In the genomic region with DNA sequence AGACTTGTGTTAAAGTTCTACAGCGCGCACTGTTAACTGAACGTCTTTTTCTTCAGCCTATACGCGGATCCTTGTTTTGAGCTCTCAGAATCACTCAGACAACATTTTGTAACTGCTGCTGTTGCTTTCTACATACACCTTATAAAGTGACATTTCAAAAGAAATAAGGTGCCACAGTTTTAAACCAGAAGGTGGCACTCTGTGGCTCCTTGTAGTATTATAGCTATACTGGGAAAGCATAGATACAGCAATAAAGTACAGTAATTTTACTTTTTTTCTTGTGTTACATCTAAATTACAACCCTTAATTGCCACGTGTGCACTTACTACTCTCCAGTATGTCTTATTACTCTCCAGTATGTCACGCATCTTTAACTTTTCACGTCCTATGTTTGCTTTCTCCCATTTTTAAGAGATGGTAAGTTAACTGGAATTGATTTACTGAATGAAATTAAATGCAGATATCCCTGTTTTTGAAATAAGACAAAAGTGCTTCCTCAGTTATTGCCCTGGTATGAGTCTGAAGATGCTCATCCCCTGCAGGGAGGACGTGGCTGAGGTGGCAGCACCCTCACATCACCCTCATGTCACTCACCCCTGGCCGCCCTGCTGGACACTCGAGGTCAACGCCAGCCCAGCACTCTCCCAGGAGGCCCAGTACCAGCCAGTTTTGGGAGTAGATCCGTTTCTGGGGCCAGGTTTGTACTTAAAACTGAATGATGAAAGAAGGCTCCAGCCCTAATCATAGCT, we compare ENCODE assay signal across 10 cellular contexts. TPM values are rescaled to one million over a fixed set of nuclear protein-coding genes. Genes with fewer than 3 reads are reported as not detected.
DNase-seq lines count a peak whose midpoint lies in the region; ATAC-seq, FAIRE-seq and TF ChIP-seq lines count a peak whose summit lies in the region.
"Had no signal": no experiment of that assay in that cellular context is flagged by ENCODE, and none has a peak within 500 bp of the region (broad histone marks: within the 10 kb centered on the region; RNA-seq: fewer than 3 reads in every experiment).

No MANE protein-coding gene starts in this region.

- 81% methylated on average over 13 of the region's 13 CpGs for WGBS in K562 (ENCODE audit: insufficient coverage, low coverage, missing lambda C conversion rate)

- no peak for TF ChIP-seq POLR2A in K562 (conservative IDR thresholded peaks at IDR 0.05)

- no peaks in the 10 kb centered on the region for H3K9me3 ChIP-seq in DOHH2 (ENCODE audit: control insufficient read depth, insufficient read depth, low read length)
- no peaks in the 10 kb centered on the region for H3K9me3 ChIP-seq in K562 (replicated peaks; ENCODE audit: control insufficient read depth, insufficient read depth, low read depth, low read length)
- no peaks in the 10 kb centered on the region for H3K9me3 ChIP-seq in neural cell (ENCODE audit: low read length)

- TF ChIP-seq CTCF in DOHH2 (IDR thresholded peaks at IDR 0.05; ENCODE audit: low read depth, low read length, poor library complexity, severe bottlenecking), result peak; percentile 32
- TF ChIP-seq CTCF in LNCAP (IDR thresholded peaks at IDR 0.05), result peak; percentile 31; the same call in 1 of the 2 replicates
- TF ChIP-seq CTCF in K562 (IDR thresholded peaks at IDR 0.05 in 2 of 3, conservative IDR thresholded peaks at IDR 0.05 in 1 of 3; ENCODE audit: insufficient read depth in 2 of 3, low read depth in 1 of 3, low read length in 3 of 3), result peak; percentile 42 to 73 (median 65)
- peak; percentile 64 for TF ChIP-seq CTCF in neural cell (IDR thresholded peaks at IDR 0.05; ENCODE audit: poor library complexity, severe bottlenecking)

- TF ChIP-seq EP300 in K562 (IDR thresholded peaks at IDR 0.05; ENCODE audit: low read length) (no peak), neural cell (conservative IDR thresholded peaks at IDR 0.05; ENCODE audit: poor library complexity, severe bottlenecking) (no peak)

- FAIRE-seq in K562 (lab: Jason Lieb, UNC), result no peak

- 0 out of 2 replicates have a peak, but pooled peaks cover 4% of the 10 kb centered on the region for H3F3A ChIP-seq in DOHH2 (ENCODE audit: control insufficient read depth, insufficient read depth)
- no peaks in the 10 kb centered on the region for H3F3A ChIP-seq in neural cell (ENCODE audit: insufficient read depth, low read length, poor library complexity, severe bottlenecking)

- H3K4me3 ChIP-seq in DOHH2 (ENCODE audit: low read length) (no peak overlapping the region), K562 (no peak overlapping the region), neural cell (ENCODE audit: low read length) (no peak overlapping the region)

- no peaks in the 10 kb centered on the region for H3K9me2 ChIP-seq in DOHH2 (replicated peaks; ENCODE audit: control insufficient read depth, low read length)
- H3K9me2 ChIP-seq in neural cell (ENCODE audit: insufficient read depth, low read length), result no peaks in the 10 kb centered on the region

- H3K9me1 ChIP-seq in K562 (ENCODE audit: control insufficient read depth, insufficient read depth, low read length), result no peaks in the 10 kb centered on the region

- H3K36me3 ChIP-seq in DOHH2 (ENCODE audit: control insufficient read depth, low read length) (peaks cover 60% of the 10 kb centered on the region), K562 (ENCODE audit: control insufficient read depth, insufficient read depth, low read length) (peaks cover 56% of the 10 kb centered on the region), neural cell (ENCODE audit: insufficient read depth, low read length) (peaks cover 12% of the 10 kb centered on the region)

- no peaks in the 10 kb centered on the region for H3K27me3 ChIP-seq in DOHH2 (ENCODE audit: control insufficient read depth, low read length)
- H3K27me3 ChIP-seq in K562 (ENCODE audit: control insufficient read depth in 2 of 2, insufficient read depth in 2 of 2, low read length in 2 of 2), result no peaks in the 10 kb centered on the region
- no peaks in the 10 kb centered on the region for H3K27me3 ChIP-seq in neural cell (ENCODE audit: insufficient read depth, low read depth, low read length)

- TF ChIP-seq RAD21 in K562 (CRISPR knock-in tag; conservative IDR thresholded peaks at IDR 0.05 in 1 of 2, IDR thresholded peaks at IDR 0.05 in 1 of 2), result peak in 1 of 2 experiments; percentile 40; a peak in 2 of 4 replicates
- TF ChIP-seq RAD21 in neural cell (conservative IDR thresholded peaks at IDR 0.05), result peak; percentile 62

- peak; percentile 89 for ATAC-seq in K562
- no peak for ATAC-seq in HG03565 (IDR thresholded peaks at IDR 0.05; ENCODE audit: unreplicated experiment)
- no peak for ATAC-seq in HG02571 (IDR thresholded peaks at IDR 0.05; ENCODE audit: unreplicated experiment)
- ATAC-seq: effector memory CD8-positive, alpha-beta T cell had no signal

- H3K4me1 ChIP-seq in DOHH2 (ENCODE audit: control insufficient read depth, low read length) (no peaks in the 10 kb centered on the region), K562 (replicated peaks in 1 of 2; ENCODE audit: control insufficient read depth in 2 of 2, insufficient read depth in 2 of 2, low read length in 2 of 2) (no peaks in the 10 kb centered on the region)

- CTCF ChIA-PET in K562 (lab: Yijun Ruan, JAX; ENCODE audit: low intra/inter-chr PET ratio), result interaction anchor here (0.8 to 1.2 kb wide), 3 partner anchors 192 to 481 kb away, joined by 3 to 4 read pairs (median 4); no protein-coding TSS in a partner anchor

- intact Hi-C loops in K562 (cut with micrococcal nuclease), result no loop called here

- H3K27ac ChIP-seq in DOHH2 (ENCODE audit: low read depth, low read length), result no peak overlapping the region
- no peak overlapping the region for H3K27ac ChIP-seq in K562 (ENCODE audit: extremely low read depth, low read depth, low read length)
- no peak overlapping the region for H3K27ac ChIP-seq in neural cell (ENCODE audit: low read length)

- H3K79me2 ChIP-seq in DOHH2 (ENCODE audit: control insufficient read depth, low read length), result no peaks in the 10 kb centered on the region
- no peaks in the 10 kb centered on the region for H3K79me2 ChIP-seq in K562 (ENCODE audit: control insufficient read depth, insufficient read depth, low read length)
- H3K79me2 ChIP-seq in neural cell (replicated peaks; ENCODE audit: insufficient read depth, low read length), result no peaks in the 10 kb centered on the region

- H4K20me1 ChIP-seq in DOHH2 (ENCODE audit: control insufficient read depth, insufficient read depth, low read depth, low read length), result no peaks in the 10 kb centered on the region
- H4K20me1 ChIP-seq in K562 (replicated peaks; ENCODE audit: control insufficient read depth, insufficient read depth, low read length), result no peaks in the 10 kb centered on the region
- no peaks in the 10 kb centered on the region for H4K20me1 ChIP-seq in neural cell (ENCODE audit: insufficient read depth)

- H3K4me2 ChIP-seq in DOHH2 (ENCODE audit: low read length) (no peak overlapping the region), K562 (ENCODE audit: insufficient read depth, low read length) (no peak overlapping the region), neural cell (ENCODE audit: low read length) (no peak overlapping the region)

- H2AFZ ChIP-seq in K562 (ENCODE audit: low read depth, low read length) (no peak overlapping the region), neural cell (ENCODE audit: low read depth, low read length) (no peak overlapping the region)

- BruUV-seq in K562 (replicated peaks; lab: Mats Ljungman, UMichigan), result TSS peak; percentile 34

- in situ Hi-C loops in K562 (cut with MboI), result loop anchor here (25.0 kb wide), 1 partner anchor 1145 kb away; a partner anchor contains a TSS

- peak; percentile 42 to 52 (median 48) for DNase-seq in K562 (ENCODE audit: extremely low read depth in 1 of 4, low spot score in 3 of 4)
- DNase-seq in NCI-H2196 (lab: John Stamatoyannopoulos, UW; ENCODE audit: unreplicated experiment), result no peak
- DNase-seq in retina, result no peak
- DNase-seq: effector memory CD8-positive, alpha-beta T cell; NCI-H69 had no signal

- no peak overlapping the region for H3K9ac ChIP-seq in K562 (ENCODE audit: insufficient read depth in 1 of 2, low read depth in 2 of 2, low read length in 2 of 2)
- H3K9ac ChIP-seq in neural cell (ENCODE audit: low read length), result no peak overlapping the region

- POLR2A ChIA-PET in K562 (lab: Yijun Ruan, JAX), result interaction anchor here (1.3 to 1.7 kb wide), 2 partner anchors 10 to 11 kb away, joined by 3 to 8 read pairs; no protein-coding TSS in a partner anchor

TF ChIP-seq in K562, 482 proteins besides CTCF, POLR2A, EP300 and RAD21 (continues in another document):
- peak; percentile 32 for TF ChIP-seq HMGN3 (IDR thresholded peaks at IDR 0.05; ENCODE audit: borderline replicate concordance, extremely low read depth, insufficient read length, low read depth, low read length)
- no peak for TF ChIP-seq PCBP1 (IDR thresholded peaks at IDR 0.05; ENCODE audit: low read depth, low read length, poor library complexity, severe bottlenecking)
- no peak for TF ChIP-seq FOXA3 (CRISPR knock-in tag; conservative IDR thresholded peaks at IDR 0.05 in 1 of 2, IDR thresholded peaks at IDR 0.05 in 1 of 2)

TF ChIP-seq in neural cell, 6 proteins besides CTCF, POLR2A, EP300 and RAD21:
- TF ChIP-seq SMC3 (conservative IDR thresholded peaks at IDR 0.05; ENCODE audit: poor library complexity), result peak; percentile 66
- TF ChIP-seq POLR2AphosphoS5 (IDR thresholded peaks at IDR 0.05), result no peak

RNA-seq across cellular contexts. Expression of a gene that starts 37.8 kb away (rescaled TPM):
- 76.1 and 136 TPM in 2 replicates for total RNA-seq in K562 (2011; cell fraction: chromatin; rRNA removed; ENCODE audit: low replicate concordance)
- 56.1 and 58.7 TPM in 2 replicates for total RNA-seq in K562 (2011; cell fraction: nucleolus; rRNA removed)
- 70.5 and 94.6 TPM in 2 replicates for total RNA-seq in K562 (2011; cell fraction: nucleoplasm; rRNA removed)
- total RNA-seq in K562 (2014; rRNA removed) (59.6 and 61.8 TPM in 2 replicates), K562 (2014; rRNA removed; fragmentation: Illumina TruSeq; extraction: Trizol) (46.1 and 55.9 TPM in 2 replicates), K562 (2015; rRNA removed; fragmentation: Illumina TruSeq; extraction: Trizol) (52.3 and 54.1 TPM in 2 replicates), K562 (2021) (96.9 and 98.9 TPM in 2 replicates)
- polyA plus RNA-seq in K562 (2011; rRNA removed) (180 and 239 TPM in 2 replicates), K562 (2014; fragmentation: Illumina TruSeq; extraction: Trizol) (146 and 153 TPM in 2 replicates), K562 (2014; fragmentation: Nextera tagmentation; extraction: Ambion mirVana) (10 to 100 TPM; 27.4 to 29.9 TPM), K562 (2014; rRNA removed) (93.4 and 101 TPM in 2 replicates), neural cell (20.4 and 23.4 TPM in 2 replicates)
- polyA plus RNA-seq in K562 (2011; cell fraction: cytosol; rRNA removed), result 271 and 294 TPM in 2 replicates
- 85.4 and 108 TPM in 2 replicates for polyA plus RNA-seq in K562 (2011; cell fraction: nucleus; rRNA removed)
- polyA plus RNA-seq in K562 (2012), result 81.8 and 88.5 TPM in 2 replicates
- polyA minus RNA-seq in K562 (2011; rRNA and poly(A)+ RNA removed), result 199 and 207 TPM in 2 replicates
- polyA minus RNA-seq in K562 (2011; cell fraction: cytosol; rRNA and poly(A)+ RNA removed), result 61.5 and 71.4 TPM in 2 replicates
- polyA minus RNA-seq in K562 (2011; cell fraction: nucleus; rRNA and poly(A)+ RNA removed), result 47.5 and 82.2 TPM in 2 replicates
- polyA minus RNA-seq in neural cell, result 31.2 and 37.6 TPM in 2 replicates

Comparison
In these comparisons a context has a peak if more than half of its experiments do, and no peak if none do; other contexts are left out.
1. DNase-seq: peak in K562 (4 of 4); none in NCI-H2196 (single experiment) and retina (single experiment).
2. Peak in every context shown above with its lines, with median percentiles within 50 percentile points of each other: CTCF ChIP-seq.